Comparison of ENCODE assay signal across 8 cellular contexts in the genomic region with DNA sequence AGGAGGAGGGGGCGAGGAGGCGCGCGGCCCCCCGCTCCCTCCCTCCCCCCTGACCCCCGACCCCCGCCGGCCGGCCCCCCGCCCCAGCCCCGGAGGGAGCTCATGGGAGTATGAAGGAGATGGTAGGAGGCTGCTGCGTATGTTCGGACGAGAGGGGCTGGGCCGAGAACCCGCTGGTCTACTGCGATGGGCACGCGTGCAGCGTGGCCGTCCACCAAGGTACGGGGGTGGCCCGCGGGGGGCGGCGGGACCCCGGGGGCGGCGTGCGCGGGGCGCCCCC. TPM values are rescaled to one million over a fixed set of nuclear protein-coding genes. Genes with fewer than 3 reads are reported as not detected.
A peak's percentile ranks its signal among the peaks of the same experiment; 100 is the strongest.
DNase-seq lines count a peak whose midpoint lies in the region; ATAC-seq, FAIRE-seq and TF ChIP-seq lines count a peak whose summit lies in the region.

No MANE protein-coding gene starts in this region.

- TF ChIP-seq RAD21 in HepG2 (CRISPR knock-in tag; IDR thresholded peaks at IDR 0.05): no peak

- in situ Hi-C loops in HepG2 (cut with HindIII; ENCODE audit: extremely low pct_ligation_motif_present, low pct_unique_long_range_greater_than_20kb): no loop called here

- H3K27me3 Mint-ChIP-seq in activated naive CD4-positive, alpha-beta T cell treated with anti-CD3 and anti-CD28 coated beads, Interleukin-2, amount 10 ng/mL, durations not matched to agents 7 days and 5 days: no peaks in the 10 kb centered on the region

- peaks cover 56% of the 10 kb centered on the region for H3K4me1 Mint-ChIP-seq in activated naive CD4-positive, alpha-beta T cell treated with anti-CD3 and anti-CD28 coated beads, Interleukin-2, amount 10 ng/mL, durations not matched to agents 7 days and 5 days

- WGBS in adipose tissue, 3 donors: 0 to 1% (median 0%) methylated on average over 9 to 30 of the region's 32 CpGs
- 0% methylated on average over 16 of the region's 32 CpGs for WGBS in HepG2 (ENCODE audit: low lambda C conversion rate)
- WGBS in upper lobe of left lung, 2 donors: 0% methylated on average over 6 to 9 of the region's 32 CpGs

- CTCF ChIA-PET in activated naive CD4-positive, alpha-beta T cell treated with anti-CD3 and anti-CD28 coated beads, Interleukin-2, amount 10 ng/mL, durations not matched to agents 7 days and 5 days (lab: Charles Lee): interaction anchor here (0.6 to 1.4 kb wide), 4 partner anchors 23 to 30 kb away, joined by 3 to 7 read pairs (median 3); no protein-coding TSS in a partner anchor
- CTCF ChIA-PET in HepG2 (lab: Yijun Ruan, JAX; ENCODE audit: low intra/inter-chr PET ratio, low total read pairs): no interaction called here

- H3K27ac Mint-ChIP-seq in activated naive CD4-positive, alpha-beta T cell treated with anti-CD3 and anti-CD28 coated beads, Interleukin-2, amount 10 ng/mL, durations not matched to agents 7 days and 5 days: no peak overlapping the region

- H3K4me3 Mint-ChIP-seq in activated naive CD4-positive, alpha-beta T cell treated with anti-CD3 and anti-CD28 coated beads, Interleukin-2, amount 10 ng/mL, durations not matched to agents 7 days and 5 days: peak overlapping the region; percentile 93

- ATAC-seq in HepG2: no peak
- no peak for ATAC-seq in upper lobe of left lung (ENCODE audit: low FRiP score in 2 of 2)

- DNase-seq in activated naive CD4-positive, alpha-beta T cell treated with anti-CD3 and anti-CD28 coated beads, Interleukin-2, amount 10 ng/mL, durations not matched to agents 7 days and 5 days: no peak
- no peak for DNase-seq in activated naive CD4-positive, alpha-beta T cell treated with Interleukin-2 at 50 U/mL for 16 hours
- no peak for DNase-seq in HepG2 (ENCODE audit: low spot score)
- peak in 1 of 2 donors; percentile 89 for DNase-seq in upper lobe of left lung
- no peak for DNase-seq in stimulated activated CD4-positive, alpha-beta T cell treated with anti-CD3 and anti-CD28 coated beads, Interleukin-12 subunit alpha, Interleukin-12 subunit beta, amount 100 ng/mL, for 4 hours
- DNase-seq in HuH-7 (ENCODE audit: low spot score): no peak
- DNase-seq in NCI-H2081 treated with DMSO at 0.1 percent for 48 hours (lab: John Stamatoyannopoulos, UW): no peak

- TF ChIP-seq CTCF in HepG2 (CRISPR knock-in tag; IDR thresholded peaks at IDR 0.05): no peak
- no peak for TF ChIP-seq CTCF in upper lobe of left lung (IDR thresholded peaks at IDR 0.05)

- no peak overlapping the region for H2AFZ ChIP-seq in HepG2 (ENCODE audit: low read length)

- H3K9me3 ChIP-seq in HepG2 (ENCODE audit: low read length): no peaks in the 10 kb centered on the region
- H3K9me3 ChIP-seq in upper lobe of left lung: no peaks in the 10 kb centered on the region

- H3K27me3 ChIP-seq in HepG2 (ENCODE audit: control insufficient read depth in 1 of 2, insufficient read depth in 2 of 2, low read length in 2 of 2): no peaks in the 10 kb centered on the region; a peak in 1 of 5 replicates
- peaks cover 0 to 3% (median 0%) of the 10 kb centered on the region in 4 donors for H3K27me3 ChIP-seq in upper lobe of left lung

- no peak for TF ChIP-seq EP300 in HepG2 (IDR thresholded peaks at IDR 0.05; ENCODE audit: low read depth in 2 of 2, low read length in 2 of 2)
- TF ChIP-seq EP300 in HepG2 (CRISPR knock-in tag; IDR thresholded peaks at IDR 0.05; ENCODE audit: borderline replicate concordance): no peak
- TF ChIP-seq EP300 in upper lobe of left lung (IDR thresholded peaks at IDR 0.05): no peak

- peaks cover 38% of the 10 kb centered on the region for H3K36me3 Mint-ChIP-seq in activated naive CD4-positive, alpha-beta T cell treated with anti-CD3 and anti-CD28 coated beads, Interleukin-2, amount 10 ng/mL, durations not matched to agents 7 days and 5 days

- no peak for FAIRE-seq in HepG2 (lab: Jason Lieb, UNC)

- TF ChIP-seq POLR2A in HepG2 (IDR thresholded peaks at IDR 0.05; ENCODE audit: insufficient read depth in 1 of 2, low read depth in 2 of 2, low read length in 2 of 2) (no peak), upper lobe of left lung (IDR thresholded peaks at IDR 0.05) (no peak)

- H3K4me3 ChIP-seq in HepG2 (replicated peaks in 1 of 3; ENCODE audit: insufficient read depth in 1 of 3, low read depth in 2 of 3, low read length in 3 of 3): peak overlapping the region; percentile 71 to 99 (median 90)
- H3K4me3 ChIP-seq in upper lobe of left lung: peak overlapping the region; percentile 35 to 97 (median 93)

- POLR2A ChIA-PET in HepG2 (lab: Yijun Ruan, JAX): interaction anchor here (1.5 to 8.9 kb wide), 11 partner anchors 11 to 92 kb away, joined by 5 to 106 read pairs (median 29); partner anchors contain the start of genes CISD3 and EPOP

- H3K27ac ChIP-seq in adipose tissue (ENCODE audit: low read depth, low read length) (peak overlapping the region; percentile 25), HepG2 (ENCODE audit: extremely low read length, insufficient read depth, low read length) (peak overlapping the region; percentile 62), upper lobe of left lung (peak overlapping the region; percentile 94 to 98 (median 96))

- peaks cover 48% of the 10 kb centered on the region for H3K79me2 ChIP-seq in HepG2 (ENCODE audit: insufficient read depth, low read length)

- H3K4me2 ChIP-seq in HepG2 (ENCODE audit: low read depth, low read length): peak overlapping the region; percentile 91

- BruUV-seq in HepG2 (replicated peaks; lab: Mats Ljungman, UMichigan): no TSS peak

- H3K4me1 ChIP-seq in HepG2 (ENCODE audit: insufficient read depth, low read length) (peaks cover 64% of the 10 kb centered on the region), upper lobe of left lung (peaks cover 32 to 60% (median 41%) of the 10 kb centered on the region in 4 donors)

- H3K36me3 ChIP-seq in HepG2 (replicated peaks in 1 of 2; ENCODE audit: control insufficient read depth in 1 of 2, insufficient read depth in 2 of 2, low read length in 2 of 2) (peaks cover 13 to 32% of the 10 kb centered on the region in 2 experiments), upper lobe of left lung (peaks cover 0 to 24% (median 11%) of the 10 kb centered on the region in 4 donors)

- intact Hi-C loops in HepG2 (cut with micrococcal nuclease; ENCODE audit: unreplicated experiment): no loop called here

- peaks cover 12% of the 10 kb centered on the region for H4K20me1 ChIP-seq in HepG2 (ENCODE audit: insufficient read depth, low read length)

- no peaks in the 10 kb centered on the region for H3K9me3 Mint-ChIP-seq in activated naive CD4-positive, alpha-beta T cell treated with anti-CD3 and anti-CD28 coated beads, Interleukin-2, amount 10 ng/mL, durations not matched to agents 7 days and 5 days

- peak overlapping the region; percentile 66 for H3K9ac ChIP-seq in HepG2 (ENCODE audit: insufficient read depth, low read depth, low read length)

RNA-seq across cellular contexts. Expression of gene MLLT6, which starts 0.4 kb away (rescaled TPM):
- 10 to 100 TPM; 38.6 to 96.0 (median 42.9) TPM for polyA plus RNA-seq in adipose tissue
- 27.6 and 50.7 TPM in 2 replicates for total RNA-seq in HepG2 (2016; rRNA removed; fragmentation: Illumina TruSeq; extraction: Trizol)
- 41.1 and 41.6 TPM in 2 replicates for total RNA-seq in HepG2 (2016; cell fraction: cytosol; rRNA removed; fragmentation: Illumina TruSeq; extraction: Trizol; ENCODE audit: low read depth)
- 23.9 and 54.9 TPM in 2 replicates for total RNA-seq in HepG2 (2016; cell fraction: insoluble cytoplasmic fraction; rRNA removed; fragmentation: Illumina TruSeq; extraction: Trizol)
- 44.6 and 48.3 TPM in 2 replicates for total RNA-seq in HepG2 (2016; cell fraction: membrane; rRNA removed; fragmentation: Illumina TruSeq; extraction: Trizol)
- 51.1 and 58.3 TPM in 2 replicates for total RNA-seq in HepG2 (2016; cell fraction: nucleus; rRNA removed; fragmentation: Illumina TruSeq; extraction: Trizol)
- polyA plus RNA-seq in HepG2 (2011; rRNA removed): 69.5 TPM in 2 replicates
- 20.9 and 26.0 TPM in 2 replicates for polyA plus RNA-seq in HepG2 (2011; cell fraction: cytosol; rRNA removed)
- 261 and 305 TPM in 2 replicates for polyA plus RNA-seq in HepG2 (2011; cell fraction: nucleus; rRNA removed)
- polyA plus RNA-seq in HepG2 (2012): 56.0 and 70.4 TPM in 2 replicates
- polyA plus RNA-seq in HepG2 (2016; cell fraction: cytosol; fragmentation: Illumina TruSeq; extraction: Trizol; ENCODE audit: low read depth): 2.1 and 3.2 TPM in 2 replicates
- 25.3 and 28.2 TPM in 2 replicates for polyA plus RNA-seq in HepG2 (2016; cell fraction: insoluble cytoplasmic fraction; fragmentation: Illumina TruSeq; extraction: Trizol; ENCODE audit: low read depth)
- polyA plus RNA-seq in HepG2 (2016; cell fraction: membrane; fragmentation: Illumina TruSeq; extraction: Trizol; ENCODE audit: low read depth): 10.7 and 10.9 TPM in 2 replicates
- 142 and 147 TPM in 2 replicates for polyA plus RNA-seq in HepG2 (2016; cell fraction: nucleus; fragmentation: Illumina TruSeq; extraction: Trizol; ENCODE audit: insufficient read depth, low read depth)
- polyA minus RNA-seq in HepG2 (2011; rRNA and poly(A)+ RNA removed; ENCODE audit: low replicate concordance): 89.8 and 99.9 TPM in 2 replicates
- 29.2 and 32.2 TPM in 2 replicates for polyA minus RNA-seq in HepG2 (2011; cell fraction: cytosol; rRNA and poly(A)+ RNA removed)
- 156 and 194 TPM in 2 replicates for polyA minus RNA-seq in HepG2 (2011; cell fraction: nucleus; rRNA and poly(A)+ RNA removed)
- 100 to 1,000 TPM in 4 of 6 donors, 10 to 100 TPM in 2; 69.2 to 305 (median 122) TPM for total RNA-seq in upper lobe of left lung

RNA-seq across cellular contexts. Expression of gene CISD3, which starts 24.7 kb away (rescaled TPM):
- polyA plus RNA-seq in adipose tissue: 10 to 100 TPM; 44.3 to 57.4 (median 51.1) TPM
- 34.1 and 42.6 TPM in 2 replicates for total RNA-seq in HepG2 (2016; rRNA removed; fragmentation: Illumina TruSeq; extraction: Trizol)
- total RNA-seq in HepG2 (2016; cell fraction: cytosol; rRNA removed; fragmentation: Illumina TruSeq; extraction: Trizol; ENCODE audit: low read depth): 64.2 and 89.3 TPM in 2 replicates
- 38.9 and 39.2 TPM in 2 replicates for total RNA-seq in HepG2 (2016; cell fraction: insoluble cytoplasmic fraction; rRNA removed; fragmentation: Illumina TruSeq; extraction: Trizol)
- 72.8 and 92.2 TPM in 2 replicates for total RNA-seq in HepG2 (2016; cell fraction: membrane; rRNA removed; fragmentation: Illumina TruSeq; extraction: Trizol)
- total RNA-seq in HepG2 (2016; cell fraction: nucleus; rRNA removed; fragmentation: Illumina TruSeq; extraction: Trizol): 12.0 and 15.5 TPM in 2 replicates
- 30.0 and 34.9 TPM in 2 replicates for polyA plus RNA-seq in HepG2 (2011; rRNA removed)
- 15.0 and 24.9 TPM in 2 replicates for polyA plus RNA-seq in HepG2 (2011; cell fraction: cytosol; rRNA removed)
- 10.7 and 11.5 TPM in 2 replicates for polyA plus RNA-seq in HepG2 (2011; cell fraction: nucleus; rRNA removed)
- polyA plus RNA-seq in HepG2 (2012): 34.2 TPM in 2 replicates
- polyA plus RNA-seq in HepG2 (2016; cell fraction: cytosol; fragmentation: Illumina TruSeq; extraction: Trizol; ENCODE audit: low read depth): 183 and 249 TPM in 2 replicates
- 69.7 and 77.8 TPM in 2 replicates for polyA plus RNA-seq in HepG2 (2016; cell fraction: insoluble cytoplasmic fraction; fragmentation: Illumina TruSeq; extraction: Trizol; ENCODE audit: low read depth)
- polyA plus RNA-seq in HepG2 (2016; cell fraction: membrane; fragmentation: Illumina TruSeq; extraction: Trizol; ENCODE audit: low read depth): 135 and 168 TPM in 2 replicates
- polyA plus RNA-seq in HepG2 (2016; cell fraction: nucleus; fragmentation: Illumina TruSeq; extraction: Trizol; ENCODE audit: insufficient read depth, low read depth): 46.2 and 46.8 TPM in 2 replicates
- 16.1 and 27.0 TPM in 2 replicates for polyA minus RNA-seq in HepG2 (2011; rRNA and poly(A)+ RNA removed; ENCODE audit: low replicate concordance)
- 7.2 and 7.7 TPM in 2 replicates for polyA minus RNA-seq in HepG2 (2011; cell fraction: cytosol; rRNA and poly(A)+ RNA removed)
- polyA minus RNA-seq in HepG2 (2011; cell fraction: nucleus; rRNA and poly(A)+ RNA removed): 7.1 and 8.1 TPM in 2 replicates
- total RNA-seq in upper lobe of left lung: 10 to 100 TPM in 4 of 6 donors, 1 to 10 TPM in 2; 6.3 to 49.7 (median 15.9) TPM

RNA-seq across cellular contexts. Expression of gene EPOP, which starts 30.7 kb away (rescaled TPM):
- polyA plus RNA-seq in adipose tissue (1 to 10 TPM; 1.7 to 2.7 (median 2.2) TPM), HepG2 (2011; rRNA removed) (13.9 and 14.7 TPM in 2 replicates)
- total RNA-seq in HepG2 (2016; rRNA removed; fragmentation: Illumina TruSeq; extraction: Trizol) (29.0 and 37.8 TPM in 2 replicates), upper lobe of left lung (1 to 10 TPM; 1.1 to 2.3 (median 1.8) TPM)
- total RNA-seq in HepG2 (2016; cell fraction: cytosol; rRNA removed; fragmentation: Illumina TruSeq; extraction: Trizol; ENCODE audit: low read depth): 20.7 and 21.2 TPM in 2 replicates
- total RNA-seq in HepG2 (2016; cell fraction: insoluble cytoplasmic fraction; rRNA removed; fragmentation: Illumina TruSeq; extraction: Trizol): 22.9 and 36.8 TPM in 2 replicates
- total RNA-seq in HepG2 (2016; cell fraction: membrane; rRNA removed; fragmentation: Illumina TruSeq; extraction: Trizol): 65.8 and 69.1 TPM in 2 replicates
- total RNA-seq in HepG2 (2016; cell fraction: nucleus; rRNA removed; fragmentation: Illumina TruSeq; extraction: Trizol): 17.6 and 17.8 TPM in 2 replicates
- 14.1 and 17.0 TPM in 2 replicates for polyA plus RNA-seq in HepG2 (2011; cell fraction: cytosol; rRNA removed)
- 10.9 and 12.1 TPM in 2 replicates for polyA plus RNA-seq in HepG2 (2011; cell fraction: nucleus; rRNA removed)
- polyA plus RNA-seq in HepG2 (2012): 17.9 and 19.9 TPM in 2 replicates
- polyA plus RNA-seq in HepG2 (2016; cell fraction: cytosol; fragmentation: Illumina TruSeq; extraction: Trizol; ENCODE audit: low read depth): 26.4 and 26.9 TPM in 2 replicates
- 46.7 and 55.1 TPM in 2 replicates for polyA plus RNA-seq in HepG2 (2016; cell fraction: insoluble cytoplasmic fraction; fragmentation: Illumina TruSeq; extraction: Trizol; ENCODE audit: low read depth)
- 71.4 and 76.4 TPM in 2 replicates for polyA plus RNA-seq in HepG2 (2016; cell fraction: membrane; fragmentation: Illumina TruSeq; extraction: Trizol; ENCODE audit: low read depth)
- 43.8 and 45.7 TPM in 2 replicates for polyA plus RNA-seq in HepG2 (2016; cell fraction: nucleus; fragmentation: Illumina TruSeq; extraction: Trizol; ENCODE audit: insufficient read depth, low read depth)
- 4.2 and 17.4 TPM in 2 replicates for polyA minus RNA-seq in HepG2 (2011; rRNA and poly(A)+ RNA removed; ENCODE audit: low replicate concordance)
- 14.9 and 17.2 TPM in 2 replicates for polyA minus RNA-seq in HepG2 (2011; cell fraction: cytosol; rRNA and poly(A)+ RNA removed)
- 5.9 and 6.3 TPM in 2 replicates for polyA minus RNA-seq in HepG2 (2011; cell fraction: nucleus; rRNA and poly(A)+ RNA removed)

RNA-seq across cellular contexts. Expression of gene PCGF2, which starts 42.7 kb away (rescaled TPM):
- polyA plus RNA-seq in adipose tissue (10 to 100 TPM; 10.9 to 61.1 (median 15.8) TPM), HepG2 (2011; rRNA removed) (29.4 and 30.6 TPM in 2 replicates)
- total RNA-seq in HepG2 (2016; rRNA removed; fragmentation: Illumina TruSeq; extraction: Trizol) (11.6 and 11.7 TPM in 2 replicates), upper lobe of left lung (10 to 100 TPM; 14.6 to 51.7 (median 31.9) TPM)
- 12.6 and 19.2 TPM in 2 replicates for total RNA-seq in HepG2 (2016; cell fraction: cytosol; rRNA removed; fragmentation: Illumina TruSeq; extraction: Trizol; ENCODE audit: low read depth)
- total RNA-seq in HepG2 (2016; cell fraction: insoluble cytoplasmic fraction; rRNA removed; fragmentation: Illumina TruSeq; extraction: Trizol): 8.9 and 11.5 TPM in 2 replicates
- 33.3 and 35.3 TPM in 2 replicates for total RNA-seq in HepG2 (2016; cell fraction: membrane; rRNA removed; fragmentation: Illumina TruSeq; extraction: Trizol)
- 13.3 and 14.9 TPM in 2 replicates for total RNA-seq in HepG2 (2016; cell fraction: nucleus; rRNA removed; fragmentation: Illumina TruSeq; extraction: Trizol)
- polyA plus RNA-seq in HepG2 (2011; cell fraction: cytosol; rRNA removed): 18.7 and 30.8 TPM in 2 replicates
- 53.9 and 68.1 TPM in 2 replicates for polyA plus RNA-seq in HepG2 (2011; cell fraction: nucleus; rRNA removed)
- polyA plus RNA-seq in HepG2 (2012): 32.6 and 40.9 TPM in 2 replicates
- 194 and 224 TPM in 2 replicates for polyA plus RNA-seq in HepG2 (2016; cell fraction: cytosol; fragmentation: Illumina TruSeq; extraction: Trizol; ENCODE audit: low read depth)
- polyA plus RNA-seq in HepG2 (2016; cell fraction: insoluble cytoplasmic fraction; fragmentation: Illumina TruSeq; extraction: Trizol; ENCODE audit: low read depth): 44.1 and 62.1 TPM in 2 replicates
- 209 and 253 TPM in 2 replicates for polyA plus RNA-seq in HepG2 (2016; cell fraction: membrane; fragmentation: Illumina TruSeq; extraction: Trizol; ENCODE audit: low read depth)
- polyA plus RNA-seq in HepG2 (2016; cell fraction: nucleus; fragmentation: Illumina TruSeq; extraction: Trizol; ENCODE audit: insufficient read depth, low read depth): 85.1 and 95.0 TPM in 2 replicates
- polyA minus RNA-seq in HepG2 (2011; rRNA and poly(A)+ RNA removed; ENCODE audit: low replicate concordance): 11.1 and 38.8 TPM in 2 replicates
- 30.5 and 32.4 TPM in 2 replicates for polyA minus RNA-seq in HepG2 (2011; cell fraction: cytosol; rRNA and poly(A)+ RNA removed)
- 13.9 and 14.2 TPM in 2 replicates for polyA minus RNA-seq in HepG2 (2011; cell fraction: nucleus; rRNA and poly(A)+ RNA removed)

RNA-seq across cellular contexts. Expression of gene PSMB3, which starts 47.1 kb away (rescaled TPM):
- polyA plus RNA-seq in adipose tissue (100 to 1,000 TPM in 2 of 3 donors, 10 to 100 TPM in 1; 76.8 to 190 (median 184) TPM), HepG2 (2011; rRNA removed) (317 and 366 TPM in 2 replicates)
- total RNA-seq in HepG2 (2016; rRNA removed; fragmentation: Illumina TruSeq; extraction: Trizol) (517 and 688 TPM in 2 replicates), upper lobe of left lung (100 to 1,000 TPM in 2 of 6 donors, 10 to 100 TPM in 4; 61.8 to 157 (median 79.2) TPM)
- 265 and 305 TPM in 2 replicates for total RNA-seq in HepG2 (2016; cell fraction: cytosol; rRNA removed; fragmentation: Illumina TruSeq; extraction: Trizol; ENCODE audit: low read depth)
- total RNA-seq in HepG2 (2016; cell fraction: insoluble cytoplasmic fraction; rRNA removed; fragmentation: Illumina TruSeq; extraction: Trizol): 517 and 718 TPM in 2 replicates
- total RNA-seq in HepG2 (2016; cell fraction: membrane; rRNA removed; fragmentation: Illumina TruSeq; extraction: Trizol): 175 and 189 TPM in 2 replicates
- total RNA-seq in HepG2 (2016; cell fraction: nucleus; rRNA removed; fragmentation: Illumina TruSeq; extraction: Trizol): 146 and 163 TPM in 2 replicates
- polyA plus RNA-seq in HepG2 (2011; cell fraction: cytosol; rRNA removed): 470 and 640 TPM in 2 replicates
- polyA plus RNA-seq in HepG2 (2011; cell fraction: nucleus; rRNA removed): 121 and 122 TPM in 2 replicates
- 167 and 213 TPM in 2 replicates for polyA plus RNA-seq in HepG2 (2012)
- polyA plus RNA-seq in HepG2 (2016; cell fraction: cytosol; fragmentation: Illumina TruSeq; extraction: Trizol; ENCODE audit: low read depth): 206 and 222 TPM in 2 replicates
- polyA plus RNA-seq in HepG2 (2016; cell fraction: insoluble cytoplasmic fraction; fragmentation: Illumina TruSeq; extraction: Trizol; ENCODE audit: low read depth): 578 and 618 TPM in 2 replicates
- polyA plus RNA-seq in HepG2 (2016; cell fraction: membrane; fragmentation: Illumina TruSeq; extraction: Trizol; ENCODE audit: low read depth): 134 and 136 TPM in 2 replicates
- polyA plus RNA-seq in HepG2 (2016; cell fraction: nucleus; fragmentation: Illumina TruSeq; extraction: Trizol; ENCODE audit: insufficient read depth, low read depth): 227 and 228 TPM in 2 replicates
- polyA minus RNA-seq in HepG2 (2011; rRNA and poly(A)+ RNA removed; ENCODE audit: low replicate concordance): 383 and 657 TPM in 2 replicates
- 84.9 and 103 TPM in 2 replicates for polyA minus RNA-seq in HepG2 (2011; cell fraction: cytosol; rRNA and poly(A)+ RNA removed)
- polyA minus RNA-seq in HepG2 (2011; cell fraction: nucleus; rRNA and poly(A)+ RNA removed): 32.9 and 35.0 TPM in 2 replicates

Comparison
In these comparisons a context has a peak if more than half of its experiments do, and no peak if none do; other contexts are left out.
1. H3K27ac ChIP-seq: peak in every context shown above with its lines; median percentile 96 in upper lobe of left lung; 62 in HepG2; 25 in adipose tissue.
2. RNA of gene EPOP, which starts 30.7 kb away (total RNA-seq): 17.6 to 69.1 TPM in HepG2; 1.1 to 2.3 TPM in upper lobe of left lung; every median in the first group is over 4 times any median in the second.